9 cellular contexts compared by ENCODE assay signal in the genomic region with DNA sequence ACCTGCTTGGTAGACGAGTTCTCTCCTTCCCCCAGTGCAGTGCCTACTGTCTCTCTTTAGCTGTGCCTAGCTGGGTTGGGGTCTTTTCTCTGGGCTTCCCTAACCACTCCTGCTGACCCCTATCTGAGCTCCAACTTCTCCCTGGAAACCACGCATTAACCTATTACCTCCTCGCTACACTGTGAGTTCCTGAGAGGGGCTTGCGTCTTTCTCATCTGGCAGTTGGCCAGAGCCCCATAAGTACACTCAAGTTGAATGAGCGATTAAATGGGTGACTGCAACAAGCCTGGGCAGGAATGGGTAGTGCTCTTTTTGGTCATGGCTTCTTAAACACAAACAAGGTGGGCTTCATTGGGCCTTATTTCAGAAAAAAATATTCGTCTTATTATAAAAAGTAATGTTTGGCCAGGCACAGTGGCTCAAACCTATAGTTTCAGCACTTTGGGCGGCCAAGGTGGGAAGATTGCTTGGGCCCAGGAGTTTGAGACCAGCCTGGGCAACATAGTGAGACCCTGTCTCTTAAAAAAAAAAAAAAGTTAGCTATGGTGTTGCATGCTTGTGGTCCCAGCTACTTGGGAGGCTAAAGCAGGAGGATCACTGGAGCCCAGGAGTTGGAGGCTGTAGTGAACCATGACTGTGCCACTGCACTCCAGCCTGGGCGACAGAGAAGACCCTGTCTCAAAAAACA. TPM values are rescaled to one million over a fixed set of nuclear protein-coding genes. Genes with fewer than 3 reads are reported as not detected.
A peak's percentile ranks its signal among the peaks of the same experiment; 100 is the strongest.
DNase-seq lines count a peak whose midpoint lies in the region; ATAC-seq and TF ChIP-seq lines count a peak whose summit lies in the region.
"Had no signal": no experiment of that assay in that cellular context is flagged by ENCODE, and none has a peak within 500 bp of the region (broad histone marks: within the 10 kb centered on the region; RNA-seq: fewer than 3 reads in every experiment).

No MANE protein-coding gene starts in this region.

- no peaks in the 10 kb centered on the region for H3K36me3 ChIP-seq in effector memory CD4-positive, alpha-beta T cell (ENCODE audit: control insufficient read depth, insufficient read depth, low read length)
- no peaks in the 10 kb centered on the region for H3K36me3 ChIP-seq in neural progenitor cell

- DNase-seq in activated CD4-positive, alpha-beta T cell treated with anti-CD3 and anti-CD28 coated beads, Interleukin-2, amount 10 ng/mL, durations not matched to agents 7 days and 5 days = no peak
- DNase-seq in activated CD4-positive, alpha-beta T cell treated with anti-CD3 and anti-CD28 coated beads for 48 hours = no peak
- DNase-seq in NCI-H524 treated with DMSO at 0.1 percent for 48 hours (lab: John Stamatoyannopoulos, UW) = peak; percentile 57
- DNase-seq in effector memory CD4-positive, alpha-beta T cell = no peak
- DNase-seq in stimulated activated naive B cell treated with anti-CD40 and anti-IgM and Interleukin-4, amounts not matched to agents 10 μg/mL and 1 μg/mL and 100 μg/mL, for 72 hours = no peak
- DNase-seq in neural progenitor cell (ENCODE audit: low spot score) = no peak
- no peak for DNase-seq in cortex of kidney (lab: John Stamatoyannopoulos, UW)
- no peak for DNase-seq in CD14-positive monocyte (ENCODE audit: low spot score)
- DNase-seq: midbrain had no signal

- no peaks in the 10 kb centered on the region for H4K20me1 ChIP-seq in neural progenitor cell (ENCODE audit: low read depth)

- no peak overlapping the region for H3K4me3 ChIP-seq in effector memory CD4-positive, alpha-beta T cell (ENCODE audit: insufficient read depth, low read depth, low read length, poor library complexity, severe bottlenecking)
- H3K4me3 ChIP-seq in neural progenitor cell = no peak overlapping the region

- H3K79me2 ChIP-seq in neural progenitor cell (ENCODE audit: low read depth) = no peaks in the 10 kb centered on the region

- POLR2A ChIA-PET in activated CD4-positive, alpha-beta T cell treated with anti-CD3 and anti-CD28 coated beads, Interleukin-2, amount 10 ng/mL, durations not matched to agents 7 days and 5 days (lab: Charles Lee) = interaction anchor here (0.9 to 2.2 kb wide), 2 partner anchors 30 to 41 kb away, joined by 5 to 7 read pairs; partner anchors contain the start of gene SYPL1

- H3K27ac Mint-ChIP-seq in activated CD4-positive, alpha-beta T cell treated with anti-CD3 and anti-CD28 coated beads, Interleukin-2, amount 10 ng/mL, durations not matched to agents 7 days and 5 days = peak overlapping the region; percentile 98
- peak overlapping the region; percentile 99 for H3K27ac Mint-ChIP-seq in stimulated activated naive B cell treated with anti-CD40 and anti-IgM and Interleukin-4, amounts not matched to agents 10 μg/mL and 1 μg/mL and 100 μg/mL, for 72 hours
- H3K27ac Mint-ChIP-seq in neural progenitor cell (no peak overlapping the region), CD14-positive monocyte (peak overlapping the region in 1 of 7 donors; percentile 58)

- H3K4me1 ChIP-seq in effector memory CD4-positive, alpha-beta T cell (ENCODE audit: control insufficient read depth, insufficient read depth, low read length, poor library complexity, severe bottlenecking) = peaks cover 22% of the 10 kb centered on the region
- peaks cover 8% of the 10 kb centered on the region for H3K4me1 ChIP-seq in neural progenitor cell

- ATAC-seq in stimulated activated naive B cell treated with anti-CD40 and anti-IgM and Interleukin-4, amounts not matched to agents 10 μg/mL and 1 μg/mL and 100 μg/mL, for 72 hours (replicated peaks) = no peak

- H3K9me3 Mint-ChIP-seq in activated CD4-positive, alpha-beta T cell treated with anti-CD3 and anti-CD28 coated beads, Interleukin-2, amount 10 ng/mL, durations not matched to agents 7 days and 5 days = no peaks in the 10 kb centered on the region
- H3K9me3 Mint-ChIP-seq in stimulated activated naive B cell treated with anti-CD40 and anti-IgM and Interleukin-4, amounts not matched to agents 10 μg/mL and 1 μg/mL and 100 μg/mL, for 72 hours = no peaks in the 10 kb centered on the region
- no peaks in the 10 kb centered on the region for H3K9me3 Mint-ChIP-seq in neural progenitor cell
- no peaks in the 10 kb centered on the region for H3K9me3 Mint-ChIP-seq in CD14-positive monocyte

- peaks cover 9% of the 10 kb centered on the region for H3K36me3 Mint-ChIP-seq in activated CD4-positive, alpha-beta T cell treated with anti-CD3 and anti-CD28 coated beads, Interleukin-2, amount 10 ng/mL, durations not matched to agents 7 days and 5 days (ENCODE audit: low read depth)
- peaks cover 0 to 5% of the 10 kb centered on the region in 2 donors for H3K36me3 Mint-ChIP-seq in stimulated activated naive B cell treated with anti-CD40 and anti-IgM and Interleukin-4, amounts not matched to agents 10 μg/mL and 1 μg/mL and 100 μg/mL, for 72 hours
- no peaks in the 10 kb centered on the region for H3K36me3 Mint-ChIP-seq in neural progenitor cell
- no peaks in the 10 kb centered on the region for H3K36me3 Mint-ChIP-seq in CD14-positive monocyte

- peak overlapping the region; percentile 64 for H3K27ac ChIP-seq in effector memory CD4-positive, alpha-beta T cell (ENCODE audit: insufficient read depth, low read length, poor library complexity, severe bottlenecking)
- no peak overlapping the region for H3K27ac ChIP-seq in neural progenitor cell

- CTCF ChIA-PET in activated CD4-positive, alpha-beta T cell treated with anti-CD3 and anti-CD28 coated beads, Interleukin-2, amount 10 ng/mL, durations not matched to agents 7 days and 5 days (lab: Charles Lee) = interaction anchor here (0.8 to 5.7 kb wide), 8 partner anchors 13 to 83 kb away, joined by 3 to 27 read pairs (median 5); partner anchors contain the start of gene SYPL1

- H3K9me3 ChIP-seq in effector memory CD4-positive, alpha-beta T cell (ENCODE audit: control insufficient read depth, low read length) = no peaks in the 10 kb centered on the region
- no peaks in the 10 kb centered on the region for H3K9me3 ChIP-seq in neural progenitor cell (ENCODE audit: low read depth)

- intact Hi-C loops in CD14-positive monocyte (cut with micrococcal nuclease) = no loop called here

- no peak overlapping the region for H3K9ac ChIP-seq in neural progenitor cell

- no peak overlapping the region for H2AFZ ChIP-seq in neural progenitor cell (replicated peaks)

- TF ChIP-seq CTCF in neural progenitor cell (IDR thresholded peaks at IDR 0.05) (no peak), CD14-positive monocyte (IDR thresholded peaks at IDR 0.05) (no peak)

- no peak overlapping the region for H3K4me2 ChIP-seq in neural progenitor cell

- peak overlapping the region; percentile 70 for H3K4me3 Mint-ChIP-seq in activated CD4-positive, alpha-beta T cell treated with anti-CD3 and anti-CD28 coated beads, Interleukin-2, amount 10 ng/mL, durations not matched to agents 7 days and 5 days
- H3K4me3 Mint-ChIP-seq in stimulated activated naive B cell treated with anti-CD40 and anti-IgM and Interleukin-4, amounts not matched to agents 10 μg/mL and 1 μg/mL and 100 μg/mL, for 72 hours = peak overlapping the region; percentile 83 to 84
- H3K4me3 Mint-ChIP-seq in neural progenitor cell (no peak overlapping the region), CD14-positive monocyte (no peak overlapping the region)

- H3K27me3 Mint-ChIP-seq in activated CD4-positive, alpha-beta T cell treated with anti-CD3 and anti-CD28 coated beads, Interleukin-2, amount 10 ng/mL, durations not matched to agents 7 days and 5 days = no peaks in the 10 kb centered on the region
- no peaks in the 10 kb centered on the region for H3K27me3 Mint-ChIP-seq in stimulated activated naive B cell treated with anti-CD40 and anti-IgM and Interleukin-4, amounts not matched to agents 10 μg/mL and 1 μg/mL and 100 μg/mL, for 72 hours
- H3K27me3 Mint-ChIP-seq in neural progenitor cell (ENCODE audit: insufficient read depth, low read depth) = peaks cover 11% of the 10 kb centered on the region
- peaks cover 0 to 3% (median 1%) of the 10 kb centered on the region in 3 donors for H3K27me3 Mint-ChIP-seq in CD14-positive monocyte (ENCODE audit: low read depth in 3 of 3)

- H3F3A ChIP-seq in neural progenitor cell (ENCODE audit: low read depth) = peaks cover 8% of the 10 kb centered on the region

- peaks cover 59% of the 10 kb centered on the region for H3K4me1 Mint-ChIP-seq in activated CD4-positive, alpha-beta T cell treated with anti-CD3 and anti-CD28 coated beads, Interleukin-2, amount 10 ng/mL, durations not matched to agents 7 days and 5 days
- peaks cover 60 to 84% of the 10 kb centered on the region in 2 donors for H3K4me1 Mint-ChIP-seq in stimulated activated naive B cell treated with anti-CD40 and anti-IgM and Interleukin-4, amounts not matched to agents 10 μg/mL and 1 μg/mL and 100 μg/mL, for 72 hours
- H3K4me1 Mint-ChIP-seq in neural progenitor cell (peaks cover 27% of the 10 kb centered on the region), CD14-positive monocyte (peaks cover 31% of the 10 kb centered on the region)

- H3K27me3 ChIP-seq in effector memory CD4-positive, alpha-beta T cell (replicated peaks; ENCODE audit: control insufficient read depth, insufficient read depth, low read length, poor library complexity, severe bottlenecking) = no peaks in the 10 kb centered on the region
- H3K27me3 ChIP-seq in neural progenitor cell = no peaks in the 10 kb centered on the region

RNA-seq across cellular contexts. Expression of gene SYPL1, which starts 41.4 kb away (rescaled TPM):
- total RNA-seq in activated CD4-positive, alpha-beta T cell treated with anti-CD3 and anti-CD28 coated beads, Interleukin-2, amount 10 ng/mL, durations not matched to agents 7 days and 5 days = 10 to 100 TPM; 36.7 to 40.3 TPM
- total RNA-seq in neural progenitor cell (ENCODE audit: low replicate concordance) = 29.9 and 48.8 TPM in 2 replicates
- 10 to 100 TPM; 64.7 to 82.1 TPM for polyA plus RNA-seq in CD14-positive monocyte

Comparison
In these comparisons a context has a peak if more than half of its experiments do, and no peak if none do; other contexts are left out.
1. H3K4me3 Mint-ChIP-seq: peak in activated CD4-positive, alpha-beta T cell treated with anti-CD3 and anti-CD28 coated beads, Interleukin-2, amount 10 ng/mL, durations not matched to agents 7 days and 5 days (single experiment) and stimulated activated naive B cell treated with anti-CD40 and anti-IgM and Interleukin-4, amounts not matched to agents 10 μg/mL and 1 μg/mL and 100 μg/mL, for 72 hours (2 of 2); none in neural progenitor cell (single experiment) and CD14-positive monocyte (0 of 2).